10 cellular contexts compared by ENCODE assay signal in the genomic region with DNA sequence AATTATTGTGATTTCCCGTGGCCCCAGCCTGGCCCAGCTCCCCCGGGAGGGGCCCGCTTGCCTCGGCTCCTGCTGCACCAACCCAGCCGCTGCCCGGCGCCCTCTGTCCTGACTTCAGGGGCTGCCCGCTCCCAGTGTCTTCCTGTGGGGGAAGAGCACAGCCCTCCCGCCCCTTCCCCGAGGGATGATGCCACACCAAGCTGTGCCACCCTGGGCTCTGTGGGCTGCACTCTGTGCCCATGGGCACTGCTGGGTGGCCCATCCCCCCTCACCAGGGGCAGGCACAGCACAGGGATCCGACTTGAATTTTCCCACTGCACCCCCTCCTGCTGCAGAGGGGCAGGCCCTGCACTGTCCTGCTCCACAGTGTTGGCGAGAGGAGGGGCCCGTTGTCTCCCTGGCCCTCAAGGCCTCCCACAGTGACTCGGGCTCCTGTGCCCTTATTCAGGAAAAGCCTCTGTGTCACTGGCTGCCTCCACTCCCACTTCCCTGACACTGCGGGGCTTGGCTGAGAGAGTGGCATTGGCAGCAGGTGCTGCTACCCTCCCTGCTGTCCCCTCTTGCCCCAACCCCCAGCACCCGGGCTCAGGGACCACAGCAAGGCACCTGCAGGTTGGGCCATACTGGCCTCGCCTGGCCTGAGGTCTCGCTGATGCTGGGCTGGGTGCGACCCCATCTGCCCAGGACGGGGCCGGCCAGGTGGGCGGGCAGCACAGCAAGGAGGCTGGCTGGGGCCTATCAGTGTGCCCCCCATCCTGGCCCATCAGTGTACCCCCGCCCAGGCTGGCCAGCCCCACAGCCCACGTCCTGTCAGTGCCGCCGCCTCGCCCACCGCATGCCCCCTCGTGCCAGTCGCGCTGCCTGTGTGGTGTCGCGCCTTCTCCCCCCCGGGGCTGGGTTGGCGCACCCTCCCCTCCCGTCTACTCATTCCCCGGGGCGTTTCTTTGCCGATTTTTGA. TPM values are rescaled to one million over a fixed set of nuclear protein-coding genes. Genes with fewer than 3 reads are reported as not detected.
DNase-seq lines count a peak whose midpoint lies in the region; ATAC-seq, FAIRE-seq and TF ChIP-seq lines count a peak whose summit lies in the region.
"Had no signal": no experiment of that assay in that cellular context is flagged by ENCODE, and none has a peak within 500 bp of the region (broad histone marks: within the 10 kb centered on the region; RNA-seq: fewer than 3 reads in every experiment).

No MANE protein-coding gene starts in this region.

- DNase-seq in HTR-8/SVneo (ENCODE audit: insufficient read length, low spot score) (no peak), DMS53 treated with DMSO at 0.1 percent for 48 hours (lab: John Stamatoyannopoulos, UW; ENCODE audit: unreplicated experiment) (no peak), D721Med (ENCODE audit: insufficient read length, low spot score) (no peak), cerebellum (ENCODE audit: low spot score) (no peak)
- DNase-seq in activated CD4-positive, alpha-beta memory T cell treated with anti-CD3 and anti-CD28 coated beads for 36 hours, result peak; percentile 38
- DNase-seq in stimulated activated effector memory CD8-positive, alpha-beta T cell treated with anti-CD3 and anti-CD28 coated beads, Interleukin-12 subunit alpha, Interleukin-12 subunit beta, amount 100 ng/mL, for 72 hours (ENCODE audit: low spot score in 2 of 2), result no peak
- DNase-seq: NCI-H446 had no signal

- no peak for TF ChIP-seq POLR2A in gastroesophageal sphincter (IDR thresholded peaks at IDR 0.05)

- ATAC-seq in gastroesophageal sphincter, result no peak
- no peak for ATAC-seq in stimulated activated effector memory CD8-positive, alpha-beta T cell treated with anti-CD3 and anti-CD28 coated beads, Interleukin-12 subunit alpha, Interleukin-12 subunit beta, amount 100 ng/mL, for 72 hours
- ATAC-seq in HG03442 (IDR thresholded peaks at IDR 0.05; ENCODE audit: unreplicated experiment), result no peak

- H3K27ac Mint-ChIP-seq in activated CD4-positive, alpha-beta memory T cell treated with anti-CD3 and anti-CD28 coated beads for 36 hours, result peak overlapping the region; percentile 97
- H3K27ac Mint-ChIP-seq in stimulated activated effector memory CD8-positive, alpha-beta T cell treated with anti-CD3 and anti-CD28 coated beads, Interleukin-12 subunit alpha, Interleukin-12 subunit beta, amount 100 ng/mL, for 72 hours, result peak overlapping the region; percentile 96

- H3K4me3 ChIP-seq in gastroesophageal sphincter, result no peak overlapping the region
- H3K4me3 ChIP-seq: pancreas had no signal

- peaks cover 0 to 69% of the 10 kb centered on the region in 2 donors for H3K36me3 ChIP-seq in gastroesophageal sphincter

- POLR2A ChIA-PET in activated CD4-positive, alpha-beta memory T cell treated with anti-CD3 and anti-CD28 coated beads for 36 hours (lab: Charles Lee), result interaction anchor here (1.1 to 5.8 kb wide), 5 partner anchors 7 to 46 kb away, joined by 3 to 72 read pairs (median 23); a partner anchor contains a TSS

- H3K27me3 ChIP-seq in gastroesophageal sphincter, result no peaks in the 10 kb centered on the region
- H3K27me3 ChIP-seq: pancreas had no signal

- intact Hi-C loops in activated CD4-positive, alpha-beta memory T cell treated with anti-CD3 and anti-CD28 coated beads for 36 hours (cut with micrococcal nuclease), result loop anchor here (5.0 kb wide), 1 partner anchor 201 kb away; no protein-coding TSS in a partner anchor

- H3K4me1 Mint-ChIP-seq in activated CD4-positive, alpha-beta memory T cell treated with anti-CD3 and anti-CD28 coated beads for 36 hours (ENCODE audit: low read depth), result peaks cover 38% of the 10 kb centered on the region
- H3K4me1 Mint-ChIP-seq in stimulated activated effector memory CD8-positive, alpha-beta T cell treated with anti-CD3 and anti-CD28 coated beads, Interleukin-12 subunit alpha, Interleukin-12 subunit beta, amount 100 ng/mL, for 72 hours, result peaks cover 66% of the 10 kb centered on the region

- no peaks in the 10 kb centered on the region for H3K27me3 Mint-ChIP-seq in activated CD4-positive, alpha-beta memory T cell treated with anti-CD3 and anti-CD28 coated beads for 36 hours

- no peaks in the 10 kb centered on the region for H3K9me3 Mint-ChIP-seq in activated CD4-positive, alpha-beta memory T cell treated with anti-CD3 and anti-CD28 coated beads for 36 hours
- no peaks in the 10 kb centered on the region for H3K9me3 Mint-ChIP-seq in stimulated activated effector memory CD8-positive, alpha-beta T cell treated with anti-CD3 and anti-CD28 coated beads, Interleukin-12 subunit alpha, Interleukin-12 subunit beta, amount 100 ng/mL, for 72 hours

- no peaks in the 10 kb centered on the region for H3K9me3 ChIP-seq in gastroesophageal sphincter
- H3K9me3 ChIP-seq: pancreas had no signal

- WGBS in gastroesophageal sphincter (ENCODE audit: low coverage in 1 of 2), 2 donors, result 60 to 67% methylated on average over 5 to 7 of the region's 39 CpGs

- H3K4me3 Mint-ChIP-seq in activated CD4-positive, alpha-beta memory T cell treated with anti-CD3 and anti-CD28 coated beads for 36 hours, result no peak overlapping the region
- H3K4me3 Mint-ChIP-seq in stimulated activated effector memory CD8-positive, alpha-beta T cell treated with anti-CD3 and anti-CD28 coated beads, Interleukin-12 subunit alpha, Interleukin-12 subunit beta, amount 100 ng/mL, for 72 hours, result peak overlapping the region; percentile 75

- TF ChIP-seq CTCF in gastroesophageal sphincter (IDR thresholded peaks at IDR 0.05), result no peak
- no peak for TF ChIP-seq CTCF in D721Med (IDR thresholded peaks at IDR 0.05; ENCODE audit: insufficient read depth, missing control alignments)

- FAIRE-seq in HTR-8/SVneo (lab: Jason Lieb, UNC), result peak; percentile 58
- no peak for FAIRE-seq in D721Med (lab: Jason Lieb, UNC)
- FAIRE-seq: pancreas had no signal

- H3K4me1 ChIP-seq in gastroesophageal sphincter, result peaks cover 0 to 71% (median 25%) of the 10 kb centered on the region in 3 donors

- H3K27ac ChIP-seq in gastroesophageal sphincter, result peak overlapping the region in 3 of 4 donors; percentile 93 to 94 (median 94)

- no peak for TF ChIP-seq EP300 in gastroesophageal sphincter (IDR thresholded peaks at IDR 0.05)

- H3K36me3 Mint-ChIP-seq in activated CD4-positive, alpha-beta memory T cell treated with anti-CD3 and anti-CD28 coated beads for 36 hours, result peaks cover 36% of the 10 kb centered on the region
- H3K36me3 Mint-ChIP-seq in stimulated activated effector memory CD8-positive, alpha-beta T cell treated with anti-CD3 and anti-CD28 coated beads, Interleukin-12 subunit alpha, Interleukin-12 subunit beta, amount 100 ng/mL, for 72 hours, result peaks cover 96% of the 10 kb centered on the region

- CTCF ChIA-PET in activated CD4-positive, alpha-beta memory T cell treated with anti-CD3 and anti-CD28 coated beads for 36 hours (lab: Charles Lee), result interaction anchor here (0.9 to 4.3 kb wide), 3 partner anchors 8 to 18 kb away, joined by 3 to 25 read pairs (median 24); no protein-coding TSS in a partner anchor

RNA-seq across cellular contexts. Expression of a gene that starts 3.3 kb away (rescaled TPM):
- 10 to 100 TPM; 85.9 to 89.4 TPM for total RNA-seq in activated CD4-positive, alpha-beta memory T cell treated with anti-CD3 and anti-CD28 coated beads for 36 hours
- total RNA-seq in gastroesophageal sphincter (10 to 100 TPM; 25.6 to 61.6 (median 32.3) TPM), cerebellum (31.1 TPM)

RNA-seq across cellular contexts. Expression of a gene that starts 17.5 kb away (rescaled TPM):
- total RNA-seq in activated CD4-positive, alpha-beta memory T cell treated with anti-CD3 and anti-CD28 coated beads for 36 hours, result 10 to 100 TPM; 14.9 to 19.4 TPM
- total RNA-seq in gastroesophageal sphincter, result 10 to 100 TPM; 33.9 to 58.4 (median 41.9) TPM
- total RNA-seq in cerebellum, result 3.4 TPM

RNA-seq across cellular contexts. Expression of a gene that starts 19.5 kb away (rescaled TPM):
- total RNA-seq in activated CD4-positive, alpha-beta memory T cell treated with anti-CD3 and anti-CD28 coated beads for 36 hours, result 100 to 1,000 TPM; 273 to 279 TPM
- total RNA-seq in gastroesophageal sphincter (10 to 100 TPM; 44.0 to 76.9 (median 64.8) TPM), cerebellum (32.6 TPM)
